Comparison of ENCODE assay signal across 8 cellular contexts in the genomic region with DNA sequence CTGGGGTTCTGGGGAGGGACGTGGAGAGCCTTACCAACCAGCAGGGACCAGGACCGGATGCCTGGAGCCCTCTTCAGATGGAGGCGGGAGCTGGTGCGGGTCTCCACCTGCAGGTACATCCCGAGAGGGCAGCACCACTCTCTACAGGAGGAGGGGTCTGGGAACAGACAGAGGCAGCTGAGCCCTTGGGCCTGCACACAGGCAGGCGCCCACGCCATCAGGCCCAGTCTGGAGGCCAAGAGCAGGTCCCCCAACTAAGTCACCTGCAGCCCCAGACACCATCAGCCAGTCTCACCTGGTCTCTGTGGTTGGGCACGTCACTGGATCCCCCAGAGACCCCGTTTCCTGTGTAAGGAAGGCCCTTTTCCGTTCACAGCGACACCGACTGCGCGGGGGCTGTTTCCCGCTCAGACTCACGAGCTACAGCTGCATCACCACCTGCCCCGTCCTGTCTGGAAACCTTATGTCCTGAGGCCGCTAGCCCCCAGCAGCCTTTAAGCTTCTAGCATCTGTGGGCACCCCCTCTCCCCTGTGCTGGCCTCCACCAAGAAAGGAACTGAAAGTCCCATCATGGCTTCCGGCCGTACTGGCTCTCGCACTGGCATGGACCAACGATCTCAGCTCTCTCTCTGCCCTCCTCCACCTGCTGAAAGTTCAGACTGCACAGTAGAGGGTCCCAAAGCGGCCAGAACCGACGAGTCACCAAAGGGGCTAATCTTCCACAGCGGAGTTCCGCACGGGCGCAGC. TPM values are rescaled to one million over a fixed set of nuclear protein-coding genes. Genes with fewer than 3 reads are reported as not detected.
DNase-seq lines count a peak whose midpoint lies in the region; ATAC-seq, FAIRE-seq and TF ChIP-seq lines count a peak whose summit lies in the region.

No MANE protein-coding gene starts in this region.

- H3K27ac ChIP-seq in H1 (ENCODE audit: low read depth, low read length) (no peak overlapping the region), parathyroid adenoma (peak overlapping the region; percentile 83), upper lobe of right lung (peak overlapping the region; percentile 95)

- H3K36me3 Mint-ChIP-seq in CD14-positive monocyte (peaks cover 14 to 38% of the 10 kb centered on the region in 2 donors), IgD-negative memory B cell (peaks cover 2% of the 10 kb centered on the region)

- H2AK5ac ChIP-seq in H1 (ENCODE audit: low read depth, low read length), result no peak overlapping the region

- no peak overlapping the region for H3K56ac ChIP-seq in H1 (replicated peaks; ENCODE audit: insufficient read length, low read depth, low read length)

- H3K23ac ChIP-seq in H1 (ENCODE audit: insufficient read length), result no peak overlapping the region

- H3K27me3 Mint-ChIP-seq in CD14-positive monocyte (ENCODE audit: low read depth in 3 of 3) (peaks cover 0 to 1% (median 0%) of the 10 kb centered on the region in 3 donors), IgD-negative memory B cell (no peaks in the 10 kb centered on the region)

- H3K36me3 ChIP-seq in H1 (ENCODE audit: control insufficient read depth in 2 of 4, insufficient read depth in 4 of 4, low read length in 3 of 4) (peaks cover 4 to 6% (median 5%) of the 10 kb centered on the region in 4 experiments; a peak in 4 of 8 replicates), parathyroid adenoma (ENCODE audit: control insufficient read depth, insufficient read depth, low read length) (no peaks in the 10 kb centered on the region), upper lobe of right lung (peaks cover 4% of the 10 kb centered on the region)

- 0 out of 2 replicates have a peak overlapping the region, but pooled peaks have one; percentile 60 for H2BK12ac ChIP-seq in H1 (ENCODE audit: low read depth, low read length)

- H3K4me1 ChIP-seq in H1 (replicated peaks in 1 of 4; ENCODE audit: control insufficient read depth in 3 of 4, insufficient read depth in 4 of 4, low read length in 3 of 4) (peaks cover 0 to 9% (median 3%) of the 10 kb centered on the region in 4 experiments; a peak in 4 of 7 replicates), parathyroid adenoma (peaks cover 4% of the 10 kb centered on the region), upper lobe of right lung (peaks cover 40% of the 10 kb centered on the region)

- H2AFZ ChIP-seq in H1 (ENCODE audit: low read length) (no peak overlapping the region), parathyroid adenoma (no peak overlapping the region)

- TF ChIP-seq CTCF in CD14-positive monocyte (IDR thresholded peaks at IDR 0.05), result no peak
- TF ChIP-seq CTCF in H1 (IDR thresholded peaks at IDR 0.05; ENCODE audit: control extremely low read depth in 1 of 3, insufficient read depth in 1 of 3, low read depth in 1 of 3, low read length in 3 of 3), result peak in 2 of 3 experiments; percentile 10 to 15; a peak in 3 of 4 replicates
- no peak for TF ChIP-seq CTCF in parathyroid adenoma (IDR thresholded peaks at IDR 0.05)
- no peak for TF ChIP-seq CTCF in upper lobe of right lung (IDR thresholded peaks at IDR 0.05)

- H4K8ac ChIP-seq in H1 (ENCODE audit: extremely low read depth, insufficient read depth, low read length), result peak overlapping the region; percentile 45

- H3K4ac ChIP-seq in H1 (replicated peaks; ENCODE audit: insufficient read length, low read depth, low read length), result peak overlapping the region; percentile 91

- H4K20me1 ChIP-seq in H1 (replicated peaks in 1 of 2; ENCODE audit: control insufficient read depth in 1 of 2, insufficient read depth in 2 of 2, low read length in 2 of 2), result peaks cover 2 to 13% of the 10 kb centered on the region in 2 experiments

- ATAC-seq in GM19468 (IDR thresholded peaks at IDR 0.05; ENCODE audit: extremely low read depth, unreplicated experiment) (peak; percentile 38), upper lobe of right lung (peak; percentile 7)

- peaks cover 4% of the 10 kb centered on the region; the same call in 1 of the 2 replicates for H3K23me2 ChIP-seq in H1 (ENCODE audit: low read depth, low read length)

- H3K79me2 ChIP-seq in H1 (ENCODE audit: control insufficient read depth in 1 of 2, insufficient read depth in 2 of 2, low read length in 2 of 2), result peaks cover 0 to 6% of the 10 kb centered on the region in 2 experiments; a peak in 1 of 4 replicates
- H3K79me2 ChIP-seq in parathyroid adenoma, result no peaks in the 10 kb centered on the region

- H2BK15ac ChIP-seq in H1 (ENCODE audit: low read length), result 0 out of 2 replicates have a peak overlapping the region, but pooled peaks have one; percentile 29

- H4K91ac ChIP-seq in H1 (replicated peaks; ENCODE audit: insufficient read length, low read length), result peak overlapping the region; percentile 80

- H3K14ac ChIP-seq in H1 (ENCODE audit: insufficient read length), result no peak overlapping the region

- 90% methylated on average over 29 of the region's 29 CpGs; no CpG with 5 or more reads in 1 of the 2 experiments for WGBS in H1 (ENCODE audit: extremely low coverage in 1 of 2, insufficient coverage in 1 of 2, insufficient read length in 1 of 2, insufficient replicate concordance in 2 of 2, low coverage in 1 of 2, low lambda C conversion rate in 2 of 2, missing lambda C conversion rate in 1 of 2), 2 experiments

- 0 out of 2 replicates have a peak overlapping the region, but pooled peaks have one; percentile 8 for H2BK5ac ChIP-seq in H1 (ENCODE audit: low read depth, low read length)

- H3K9me3 Mint-ChIP-seq in CD14-positive monocyte (peaks cover 0 to 6% (median 2%) of the 10 kb centered on the region in 7 donors), IgD-negative memory B cell (no peaks in the 10 kb centered on the region)

- FAIRE-seq in H1 (lab: Jason Lieb, UNC), result no peak

- H3K9me3 ChIP-seq in H1 (ENCODE audit: insufficient read depth in 2 of 2, low read depth in 1 of 2, low read length in 1 of 2), result peaks cover 2 to 10% of the 10 kb centered on the region in 2 experiments; a peak in 3 of 4 replicates
- no peaks in the 10 kb centered on the region for H3K9me3 ChIP-seq in parathyroid adenoma (ENCODE audit: control insufficient read depth, low read length)
- no peaks in the 10 kb centered on the region for H3K9me3 ChIP-seq in upper lobe of right lung

- no peak overlapping the region for H4K5ac ChIP-seq in H1 (ENCODE audit: insufficient read length, low read depth, low read length)

- TF ChIP-seq POLR2A in H1 (IDR thresholded peaks at IDR 0.05; ENCODE audit: control extremely low read depth in 1 of 2, low read depth in 2 of 2, low read length in 2 of 2), result peak in 1 of 2 experiments; percentile 28; a peak in 1 of 3 replicates

- H3K4me3 Mint-ChIP-seq in CD14-positive monocyte, result peak overlapping the region; percentile 93 to 99
- H3K4me3 Mint-ChIP-seq in IgD-negative memory B cell, result peak overlapping the region; percentile 90 to 98 (median 96)

- H3K27ac Mint-ChIP-seq in CD14-positive monocyte (peak overlapping the region; percentile 80 to 97 (median 92)), IgD-negative memory B cell (peak overlapping the region; percentile 98 to 99 (median 98))

- H3K4me1 Mint-ChIP-seq in CD14-positive monocyte (peaks cover 24% of the 10 kb centered on the region), IgD-negative memory B cell (peaks cover 14 to 27% (median 18%) of the 10 kb centered on the region in 3 donors)

- H3K9ac ChIP-seq in H1 (replicated peaks in 1 of 4; ENCODE audit: extremely low read depth in 1 of 4, low read depth in 3 of 4, low read length in 3 of 4) (no peak overlapping the region; a peak in 1 of 7 replicates), parathyroid adenoma (no peak overlapping the region)

- DNase-seq in CD14-positive monocyte (ENCODE audit: low spot score) (no peak), H1 (ENCODE audit: low read depth in 1 of 2, low spot score in 2 of 2) (no peak), upper lobe of right lung (peak; percentile 67), inferior parietal cortex (ENCODE audit: extremely low spot score) (no peak)
- DNase-seq in activated CD4-positive, alpha-beta T cell treated with anti-CD3 and anti-CD28 coated beads, Interleukin-2, amount 50 U/mL, for 4 hours, result peak; percentile 63 to 65

- TF ChIP-seq RAD21 in H1 (IDR thresholded peaks at IDR 0.05 in 1 of 2, conservative IDR thresholded peaks at IDR 0.05 in 1 of 2; ENCODE audit: low read depth in 2 of 2, low read length in 2 of 2), result peak; percentile 11 to 33; a peak in 3 of 4 replicates

- H3K27me3 ChIP-seq in H1 (replicated peaks in 1 of 4; ENCODE audit: control insufficient read depth in 3 of 4, extremely low read depth in 1 of 4, insufficient read depth in 3 of 4, low read length in 3 of 4) (no peaks in the 10 kb centered on the region), parathyroid adenoma (ENCODE audit: control insufficient read depth, insufficient read depth, low read length) (no peaks in the 10 kb centered on the region), upper lobe of right lung (no peaks in the 10 kb centered on the region)

- intact Hi-C loops in CD14-positive monocyte (cut with micrococcal nuclease), result no loop called here
- intact Hi-C loops in upper lobe of right lung (cut with DNase I), result no loop called here

- H3K4me3 ChIP-seq in H1 (ENCODE audit: extremely low read depth in 1 of 4, insufficient read depth in 2 of 4, low read depth in 3 of 4, low read length in 4 of 4) (peak overlapping the region; percentile 66 to 97 (median 86); a peak in 7 of 8 replicates), parathyroid adenoma (ENCODE audit: low read depth, low read length) (peak overlapping the region; percentile 80), upper lobe of right lung (peak overlapping the region; percentile 85)

- TF ChIP-seq EP300 in H1 (IDR thresholded peaks at IDR 0.05; ENCODE audit: borderline replicate concordance in 1 of 2, low read depth in 2 of 2, low read length in 2 of 2), result no peak

- no peak overlapping the region for H3K18ac ChIP-seq in H1 (ENCODE audit: extremely low read depth, low read length)

- peak overlapping the region; percentile 80 to 86 for H3K4me2 ChIP-seq in H1 (ENCODE audit: insufficient read depth in 1 of 2, low read depth in 2 of 2, low read length in 2 of 2)
- H3K4me2 ChIP-seq in parathyroid adenoma (ENCODE audit: low read length), result peak overlapping the region; percentile 83

- no peak overlapping the region for H2BK120ac ChIP-seq in H1 (replicated peaks; ENCODE audit: low read depth, low read length)

- no peak overlapping the region; the same call in 1 of the 2 replicates for H2BK20ac ChIP-seq in H1 (ENCODE audit: low read length)

- POLR2A ChIA-PET in H1 (lab: Charles Lee; ENCODE audit: partially characterized antibody), result interaction anchor here (0.6 to 2.2 kb wide), 7 partner anchors 8 to 260 kb away, joined by 3 to 12 read pairs (median 5); partner anchors contain the start of gene NARF

- CTCF ChIA-PET in H1 (lab: Charles Lee; ENCODE audit: partially characterized antibody), result interaction anchor here (0.8 to 2.2 kb wide), 5 partner anchors 24 to 98 kb away, joined by 3 to 5 read pairs (median 3); no protein-coding TSS in a partner anchor

- no peaks in the 10 kb centered on the region; the same call in 1 of the 2 replicates for H3K79me1 ChIP-seq in H1 (ENCODE audit: low read depth, low read length)

RNA-seq across cellular contexts. Expression of gene CYBC1, which starts 1.2 kb away (rescaled TPM):
- polyA plus RNA-seq in CD14-positive monocyte (100 to 1,000 TPM; 160 to 217 TPM), IgD-negative memory B cell (266 TPM), H1 (2011; rRNA removed) (81.4 and 116 TPM in 2 replicates)
- total RNA-seq in H1 (2021; fragmentation: NEBNext Ultra II Directional; extraction: Animal tissue kit (Norgen Biotek cat#: 25700)), result 66.7 and 74.6 TPM in 2 replicates
- 91.4 TPM for polyA plus RNA-seq in H1 (2011; cell fraction: cytosol; rRNA removed)
- polyA plus RNA-seq in H1 (2011; cell fraction: nucleus; rRNA removed), result 123 TPM
- 45.3 to 72.9 TPM (median 65.7 TPM) in 4 replicates for polyA plus RNA-seq in H1 (2012, experiment 1 of 2)
- polyA plus RNA-seq in H1 (2012, experiment 2 of 2), result 103 TPM
- 51.4 TPM for polyA plus RNA-seq in H1 (2013, experiment 1 of 2)
- polyA plus RNA-seq in H1 (2013, experiment 2 of 2), result 50.6 TPM
- polyA minus RNA-seq in H1 (2011; rRNA and poly(A)+ RNA removed), result 48.1 and 52.9 TPM in 2 replicates
- polyA minus RNA-seq in H1 (2011; cell fraction: cytosol; rRNA and poly(A)+ RNA removed), result 79.5 TPM
- polyA minus RNA-seq in H1 (2011; cell fraction: nucleus; rRNA and poly(A)+ RNA removed), result 81.6 TPM
- 120 TPM for total RNA-seq in upper lobe of right lung

RNA-seq across cellular contexts. Expression of gene NARF, which starts 9.2 kb away (rescaled TPM):
- 100 to 1,000 TPM; 100 to 101 TPM for polyA plus RNA-seq in CD14-positive monocyte
- polyA plus RNA-seq in IgD-negative memory B cell, result 76.2 TPM
- 87.4 and 97.4 TPM in 2 replicates for total RNA-seq in H1 (2021; fragmentation: NEBNext Ultra II Directional; extraction: Animal tissue kit (Norgen Biotek cat#: 25700))
- polyA plus RNA-seq in H1 (2011; rRNA removed), result 131 and 161 TPM in 2 replicates
- polyA plus RNA-seq in H1 (2011; cell fraction: cytosol; rRNA removed), result 156 TPM
- polyA plus RNA-seq in H1 (2011; cell fraction: nucleus; rRNA removed), result 116 TPM
- 89.4 to 142 TPM (median 122 TPM) in 4 replicates for polyA plus RNA-seq in H1 (2012, experiment 1 of 2)
- polyA plus RNA-seq in H1 (2012, experiment 2 of 2), result 150 TPM
- 84.3 TPM for polyA plus RNA-seq in H1 (2013, experiment 1 of 2)
- 84.4 TPM for polyA plus RNA-seq in H1 (2013, experiment 2 of 2)
- polyA minus RNA-seq in H1 (2011; rRNA and poly(A)+ RNA removed), result 87.8 and 110 TPM in 2 replicates
- polyA minus RNA-seq in H1 (2011; cell fraction: cytosol; rRNA and poly(A)+ RNA removed), result 48.8 TPM
- 33.9 TPM for polyA minus RNA-seq in H1 (2011; cell fraction: nucleus; rRNA and poly(A)+ RNA removed)
- total RNA-seq in upper lobe of right lung, result 54.1 TPM

RNA-seq across cellular contexts. Expression of gene OGFOD3, which starts 30.9 kb away (rescaled TPM):
- polyA plus RNA-seq in CD14-positive monocyte, result 10 to 100 TPM; 25.2 to 36.4 TPM
- polyA plus RNA-seq in IgD-negative memory B cell, result 33.2 TPM
- total RNA-seq in H1 (2021; fragmentation: NEBNext Ultra II Directional; extraction: Animal tissue kit (Norgen Biotek cat#: 25700)), result 21.8 and 24.4 TPM in 2 replicates
- 21.1 and 27.9 TPM in 2 replicates for polyA plus RNA-seq in H1 (2011; rRNA removed)
- polyA plus RNA-seq in H1 (2011; cell fraction: cytosol; rRNA removed), result 20.9 TPM
- polyA plus RNA-seq in H1 (2011; cell fraction: nucleus; rRNA removed), result 27.5 TPM
- polyA plus RNA-seq in H1 (2012, experiment 1 of 2), result 14.6 to 23.4 TPM (median 20.6 TPM) in 4 replicates
- 14.7 TPM for polyA plus RNA-seq in H1 (2012, experiment 2 of 2)
- polyA plus RNA-seq in H1 (2013, experiment 1 of 2), result 13.6 TPM
- polyA plus RNA-seq in H1 (2013, experiment 2 of 2), result 14.7 TPM
- polyA minus RNA-seq in H1 (2011; rRNA and poly(A)+ RNA removed), result 18.7 and 20.0 TPM in 2 replicates
- polyA minus RNA-seq in H1 (2011; cell fraction: cytosol; rRNA and poly(A)+ RNA removed), result 11.6 TPM
- 14.3 TPM for polyA minus RNA-seq in H1 (2011; cell fraction: nucleus; rRNA and poly(A)+ RNA removed)
- 32.7 TPM for total RNA-seq in upper lobe of right lung

RNA-seq across cellular contexts. Expression of gene HEXD, which starts 31.2 kb away (rescaled TPM):
- polyA plus RNA-seq in CD14-positive monocyte, result 10 to 100 TPM in 1 of 2 donors, 1 to 10 TPM in 1; 8.9 to 12.7 TPM
- 23.2 TPM for polyA plus RNA-seq in IgD-negative memory B cell
- total RNA-seq in H1 (2021; fragmentation: NEBNext Ultra II Directional; extraction: Animal tissue kit (Norgen Biotek cat#: 25700)), result 20.6 and 24.2 TPM in 2 replicates
- 21.8 and 33.7 TPM in 2 replicates for polyA plus RNA-seq in H1 (2011; rRNA removed)
- polyA plus RNA-seq in H1 (2011; cell fraction: cytosol; rRNA removed), result 41.2 TPM
- polyA plus RNA-seq in H1 (2011; cell fraction: nucleus; rRNA removed), result 187 TPM
- 15.9 to 26.9 TPM (median 22.1 TPM) in 4 replicates for polyA plus RNA-seq in H1 (2012, experiment 1 of 2)
- 13.8 TPM for polyA plus RNA-seq in H1 (2012, experiment 2 of 2)
- polyA plus RNA-seq in H1 (2013, experiment 1 of 2), result 16.1 TPM
- 12.2 TPM for polyA plus RNA-seq in H1 (2013, experiment 2 of 2)
- polyA minus RNA-seq in H1 (2011; rRNA and poly(A)+ RNA removed), result 13.2 and 13.6 TPM in 2 replicates
- polyA minus RNA-seq in H1 (2011; cell fraction: cytosol; rRNA and poly(A)+ RNA removed), result 12.3 TPM
- 28.0 TPM for polyA minus RNA-seq in H1 (2011; cell fraction: nucleus; rRNA and poly(A)+ RNA removed)
- 49.1 TPM for total RNA-seq in upper lobe of right lung

Comparison
In these comparisons a context has a peak if more than half of its experiments do, and no peak if none do; other contexts are left out.
1. DNase-seq: peak in activated CD4-positive, alpha-beta T cell treated with anti-CD3 and anti-CD28 coated beads, Interleukin-2, amount 50 U/mL, for 4 hours (2 of 2) and upper lobe of right lung (single experiment); none in CD14-positive monocyte (single experiment), H1 (0 of 2) and inferior parietal cortex (single experiment).
2. CTCF ChIP-seq: peak in H1 (2 of 3); none in CD14-positive monocyte (single experiment), parathyroid adenoma (single experiment) and upper lobe of right lung (single experiment).
3. Peak in every context shown above with its lines, with median percentiles within 50 percentile points of each other: H3K4me3 ChIP-seq.